ENCODE assay signal across 29 cellular contexts in genomic region chr2:36572054-36572751, GRCh38. TPM values are rescaled to one million over a fixed set of nuclear protein-coding genes. Genes with fewer than 3 reads are reported as not detected.
A peak's percentile ranks its signal among the peaks of the same experiment; 100 is the strongest.
DNase-seq lines count a peak whose midpoint lies in the region; ATAC-seq, FAIRE-seq and TF ChIP-seq lines count a peak whose summit lies in the region.
"Had no signal": no experiment of that assay in that cellular context is flagged by ENCODE, and none has a peak within 500 bp of the region (broad histone marks: within the 10 kb centered on the region; RNA-seq: fewer than 3 reads in every experiment).

No MANE protein-coding gene starts in this region.

- TF ChIP-seq POLR2A in K562 (conservative IDR thresholded peaks at IDR 0.05): no peak

- H3K27me3 Mint-ChIP-seq in activated CD4-positive, alpha-beta T cell treated with anti-CD3 and anti-CD28 coated beads for 36 hours: no peaks in the 10 kb centered on the region
- H3K27me3 Mint-ChIP-seq in activated CD4-positive, alpha-beta T cell treated with anti-CD3 and anti-CD28 coated beads, Interleukin-2, amount 10 ng/mL, durations not matched to agents 24 days and 14 days: no peaks in the 10 kb centered on the region
- H3K27me3 Mint-ChIP-seq in mesothelial cell of epicardium (ENCODE audit: low read depth): no peaks in the 10 kb centered on the region
- H3K27me3 Mint-ChIP-seq: B cell; central memory CD8-positive, alpha-beta T cell; naive thymus-derived CD8-positive, alpha-beta T cell had no signal

- no peak overlapping the region for H2AFZ ChIP-seq in K562 (ENCODE audit: low read depth, low read length)
- H2AFZ ChIP-seq: hepatocyte had no signal

- in situ Hi-C loops in K562 (cut with MboI): no loop called here

- H3K36me3 ChIP-seq in K562 (ENCODE audit: control insufficient read depth, insufficient read depth, low read length): peaks cover 12% of the 10 kb centered on the region

- no TSS peak for BruUV-seq in K562 (replicated peaks; lab: Mats Ljungman, UMichigan)

- no peak for DNase-seq in activated CD4-positive, alpha-beta T cell treated with anti-CD3 and anti-CD28 coated beads for 36 hours
- no peak for DNase-seq in activated CD4-positive, alpha-beta T cell treated with anti-CD3 and anti-CD28 coated beads, Interleukin-2, amount 10 ng/mL, durations not matched to agents 24 days and 14 days
- DNase-seq in K562 (ENCODE audit: extremely low read depth in 1 of 4, low spot score in 3 of 4) (no peak), mesothelial cell of epicardium (ENCODE audit: low spot score in 2 of 2, unreplicated experiment in 2 of 2) (no peak)
- DNase-seq in central memory CD4-positive, alpha-beta T cell: no peak
- DNase-seq: 8988T; activated CD4-positive, alpha-beta T cell treated with anti-CD3 and anti-CD28 coated beads, Interleukin-2, amount 50 U/mL, for 4 hours; activated naive CD4-positive, alpha-beta T cell treated with anti-CD3 and anti-CD28 coated beads, Interleukin-2, amount 50 U/mL, for 16 hours; aorta; GF-D8; immature natural killer cell; Kasumi-1; left ventricle myocardium inferior; midbrain; naive thymus-derived CD8-positive, alpha-beta T cell; NCI-H1694 treated with DMSO at 0.1 percent for 48 hours; NCI-H526 treated with DMSO at 0.1 percent for 48 hours; pancreas; right cardiac atrium; stimulated activated CD4-positive, alpha-beta T cell treated with anti-CD3 and anti-CD28 coated beads, Interleukin-4, amount 100 ng/mL, for 4 hours; stimulated activated naive CD4-positive, alpha-beta T cell; T-helper 9 cell had no signal

- H3K4me3 ChIP-seq in K562: no peak overlapping the region
- H3K4me3 ChIP-seq: hepatocyte, left ventricle myocardium inferior, pancreas had no signal

- no peaks in the 10 kb centered on the region for H3K9me1 ChIP-seq in K562 (ENCODE audit: control insufficient read depth, insufficient read depth, low read length)

- no peak for FAIRE-seq in K562 (lab: Jason Lieb, UNC)
- FAIRE-seq: pancreas had no signal

- peaks cover 35% of the 10 kb centered on the region for H3K36me3 Mint-ChIP-seq in activated CD4-positive, alpha-beta T cell treated with anti-CD3 and anti-CD28 coated beads for 36 hours (ENCODE audit: low read depth)
- peaks cover 29% of the 10 kb centered on the region for H3K36me3 Mint-ChIP-seq in activated CD4-positive, alpha-beta T cell treated with anti-CD3 and anti-CD28 coated beads, Interleukin-2, amount 10 ng/mL, durations not matched to agents 24 days and 14 days (ENCODE audit: low read depth)
- H3K36me3 Mint-ChIP-seq in mesothelial cell of epicardium: peaks cover 29% of the 10 kb centered on the region

- TF ChIP-seq CTCF in K562 (IDR thresholded peaks at IDR 0.05 in 2 of 3, conservative IDR thresholded peaks at IDR 0.05 in 1 of 3; ENCODE audit: insufficient read depth in 2 of 3, low read depth in 1 of 3, low read length in 3 of 3) (no peak), mesothelial cell of epicardium (IDR thresholded peaks at IDR 0.05; ENCODE audit: unreplicated experiment) (no peak)

- intact Hi-C loops in activated CD4-positive, alpha-beta T cell treated with anti-CD3 and anti-CD28 coated beads for 36 hours (cut with DNase I, micrococcal nuclease): no loop called here
- intact Hi-C loops in activated CD4-positive, alpha-beta T cell treated with anti-CD3 and anti-CD28 coated beads, Interleukin-2, amount 10 ng/mL, durations not matched to agents 24 days and 14 days (cut with micrococcal nuclease): no loop called here
- intact Hi-C loops in K562 (cut with micrococcal nuclease): no loop called here

- no peak for ATAC-seq in activated CD4-positive, alpha-beta T cell treated with anti-CD3 and anti-CD28 coated beads for 36 hours
- ATAC-seq in K562 (peak; percentile 39; the same call in 1 of the 3 replicates), GM19397 (IDR thresholded peaks at IDR 0.05; ENCODE audit: unreplicated experiment) (no peak), HG03460 (IDR thresholded peaks at IDR 0.05; ENCODE audit: unreplicated experiment) (no peak), HG02571 (IDR thresholded peaks at IDR 0.05; ENCODE audit: unreplicated experiment) (no peak)
- ATAC-seq: naive thymus-derived CD8-positive, alpha-beta T cell; pancreas; right cardiac atrium had no signal

- no peaks in the 10 kb centered on the region for H3K4me1 Mint-ChIP-seq in activated CD4-positive, alpha-beta T cell treated with anti-CD3 and anti-CD28 coated beads for 36 hours
- no peaks in the 10 kb centered on the region for H3K4me1 Mint-ChIP-seq in activated CD4-positive, alpha-beta T cell treated with anti-CD3 and anti-CD28 coated beads, Interleukin-2, amount 10 ng/mL, durations not matched to agents 24 days and 14 days
- peaks cover 41% of the 10 kb centered on the region for H3K4me1 Mint-ChIP-seq in mesothelial cell of epicardium
- H3K4me1 Mint-ChIP-seq: B cell, immature natural killer cell had no signal

- H4K20me1 ChIP-seq in K562 (replicated peaks; ENCODE audit: control insufficient read depth, insufficient read depth, low read length): no peaks in the 10 kb centered on the region

- no peaks in the 10 kb centered on the region for H3K79me2 ChIP-seq in K562 (ENCODE audit: control insufficient read depth, insufficient read depth, low read length)

- no peak for TF ChIP-seq EP300 in K562 (IDR thresholded peaks at IDR 0.05; ENCODE audit: low read length)

- H3K9me3 ChIP-seq in K562 (replicated peaks; ENCODE audit: control insufficient read depth, insufficient read depth, low read depth, low read length): no peaks in the 10 kb centered on the region
- H3K9me3 ChIP-seq: left ventricle myocardium inferior, pancreas had no signal

- CTCF ChIA-PET in activated CD4-positive, alpha-beta T cell treated with anti-CD3 and anti-CD28 coated beads for 36 hours (lab: Charles Lee): no interaction called here
- CTCF ChIA-PET in K562 (lab: Yijun Ruan, JAX; ENCODE audit: low intra/inter-chr PET ratio): interaction anchor here (0.7 kb wide), 1 partner anchor 632 kb away, joined by 3 read pairs; no protein-coding TSS in a partner anchor

- WGBS in K562 (ENCODE audit: insufficient coverage, low coverage, missing lambda C conversion rate): 80% methylated on average over 3 of the region's 3 CpGs

- no peaks in the 10 kb centered on the region; a peak in 1 of 5 replicates for H3K4me1 ChIP-seq in K562 (replicated peaks in 1 of 2; ENCODE audit: control insufficient read depth in 2 of 2, insufficient read depth in 2 of 2, low read length in 2 of 2)

- no peaks in the 10 kb centered on the region for H3K27me3 ChIP-seq in K562 (ENCODE audit: control insufficient read depth in 2 of 2, insufficient read depth in 2 of 2, low read length in 2 of 2)
- H3K27me3 ChIP-seq: hepatocyte, pancreas had no signal

- peak overlapping the region; percentile 12; the same call in 1 of the 3 replicates for H3K27ac ChIP-seq in K562 (ENCODE audit: extremely low read depth, low read depth, low read length)
- H3K27ac ChIP-seq: hepatocyte, left ventricle myocardium inferior, pancreas had no signal

- H3K9me3 Mint-ChIP-seq in activated CD4-positive, alpha-beta T cell treated with anti-CD3 and anti-CD28 coated beads for 36 hours (ENCODE audit: low read depth): no peaks in the 10 kb centered on the region
- no peaks in the 10 kb centered on the region for H3K9me3 Mint-ChIP-seq in activated CD4-positive, alpha-beta T cell treated with anti-CD3 and anti-CD28 coated beads, Interleukin-2, amount 10 ng/mL, durations not matched to agents 24 days and 14 days
- H3K9me3 Mint-ChIP-seq in mesothelial cell of epicardium: no peaks in the 10 kb centered on the region
- H3K9me3 Mint-ChIP-seq: activated T-helper 1 cell treated with anti-CD3 and anti-CD28 coated beads, Interleukin-12 subunit alpha, Interleukin-12 subunit beta, Interleukin-2, Interleukin-4 antibody, amounts not matched to agents 30 ng/mL and 10 ng/mL and 1 ng/mL, durations not matched to agents 14 hours and 24 hours and 36 hours; central memory CD8-positive, alpha-beta T cell; immature natural killer cell; naive thymus-derived CD8-positive, alpha-beta T cell had no signal

- no peak overlapping the region for H3K4me2 ChIP-seq in K562 (ENCODE audit: insufficient read depth, low read length)
- H3K4me2 ChIP-seq: hepatocyte had no signal

- POLR2A ChIA-PET in activated CD4-positive, alpha-beta T cell treated with anti-CD3 and anti-CD28 coated beads for 36 hours (lab: Charles Lee): no interaction called here
- POLR2A ChIA-PET in K562 (lab: Yijun Ruan, JAX): interaction anchor here (1.0 to 1.3 kb wide), 2 partner anchors 8 to 10 kb away, joined by 3 to 4 read pairs; no protein-coding TSS in a partner anchor

- H3K27ac Mint-ChIP-seq in activated CD4-positive, alpha-beta T cell treated with anti-CD3 and anti-CD28 coated beads for 36 hours: peak overlapping the region; percentile 53
- no peak overlapping the region for H3K27ac Mint-ChIP-seq in activated CD4-positive, alpha-beta T cell treated with anti-CD3 and anti-CD28 coated beads, Interleukin-2, amount 10 ng/mL, durations not matched to agents 24 days and 14 days
- peak overlapping the region; percentile 94 for H3K27ac Mint-ChIP-seq in mesothelial cell of epicardium
- H3K27ac Mint-ChIP-seq: activated T-helper 1 cell treated with anti-CD3 and anti-CD28 coated beads, Interleukin-12 subunit alpha, Interleukin-12 subunit beta, Interleukin-2, Interleukin-4 antibody, amounts not matched to agents 30 ng/mL and 10 ng/mL and 1 ng/mL, durations not matched to agents 14 hours and 24 hours and 36 hours; B cell had no signal

- no peak overlapping the region for H3K4me3 Mint-ChIP-seq in activated CD4-positive, alpha-beta T cell treated with anti-CD3 and anti-CD28 coated beads for 36 hours
- no peak overlapping the region for H3K4me3 Mint-ChIP-seq in activated CD4-positive, alpha-beta T cell treated with anti-CD3 and anti-CD28 coated beads, Interleukin-2, amount 10 ng/mL, durations not matched to agents 24 days and 14 days
- H3K4me3 Mint-ChIP-seq in mesothelial cell of epicardium: no peak overlapping the region
- H3K4me3 Mint-ChIP-seq: activated T-helper 1 cell treated with anti-CD3 and anti-CD28 coated beads, Interleukin-12 subunit alpha, Interleukin-12 subunit beta, Interleukin-2, Interleukin-4 antibody, amounts not matched to agents 30 ng/mL and 10 ng/mL and 1 ng/mL, durations not matched to agents 14 hours and 24 hours and 36 hours; B cell; central memory CD8-positive, alpha-beta T cell; immature natural killer cell; naive thymus-derived CD8-positive, alpha-beta T cell had no signal

- no peak overlapping the region for H3K9ac ChIP-seq in K562 (ENCODE audit: insufficient read depth in 1 of 2, low read depth in 2 of 2, low read length in 2 of 2)

- TF ChIP-seq RAD21 in K562 (CRISPR knock-in tag; conservative IDR thresholded peaks at IDR 0.05 in 1 of 2, IDR thresholded peaks at IDR 0.05 in 1 of 2): no peak

RNA-seq across cellular contexts. Expression of gene FEZ2, which starts 25.8 kb away (rescaled TPM):
- 10 to 100 TPM in 1 of 2 experiments, 1 to 10 TPM in 1; 9.1 to 12.2 TPM for total RNA-seq in activated CD4-positive, alpha-beta T cell treated with anti-CD3 and anti-CD28 coated beads for 36 hours
- 13.5 and 17.5 TPM in 2 replicates for total RNA-seq in activated CD4-positive, alpha-beta T cell treated with anti-CD3 and anti-CD28 coated beads, Interleukin-2, amount 10 ng/mL, durations not matched to agents 24 days and 14 days
- 20.5 and 72.9 TPM in 2 replicates for total RNA-seq in K562 (2011; cell fraction: chromatin; rRNA removed; ENCODE audit: low replicate concordance)
- 7.5 and 10.5 TPM in 2 replicates for total RNA-seq in K562 (2011; cell fraction: nucleolus; rRNA removed)
- 30.0 and 48.2 TPM in 2 replicates for total RNA-seq in K562 (2011; cell fraction: nucleoplasm; rRNA removed)
- total RNA-seq in K562 (2014; rRNA removed): 19.7 and 20.0 TPM in 2 replicates
- 28.8 and 42.9 TPM in 2 replicates for total RNA-seq in K562 (2014; rRNA removed; fragmentation: Illumina TruSeq; extraction: Trizol)
- total RNA-seq in K562 (2015; rRNA removed; fragmentation: Illumina TruSeq; extraction: Trizol): 28.3 and 28.7 TPM in 2 replicates
- total RNA-seq in K562 (2021): 19.2 and 20.1 TPM in 2 replicates
- polyA plus RNA-seq in K562 (2011; rRNA removed): 29.7 and 35.5 TPM in 2 replicates
- polyA plus RNA-seq in K562 (2011; cell fraction: cytosol; rRNA removed): 5.4 and 14.7 TPM in 2 replicates
- 11.1 and 17.5 TPM in 2 replicates for polyA plus RNA-seq in K562 (2011; cell fraction: nucleus; rRNA removed)
- polyA plus RNA-seq in K562 (2012): 18.8 and 23.4 TPM in 2 replicates
- polyA plus RNA-seq in K562 (2014; fragmentation: Illumina TruSeq; extraction: Trizol): 20.9 and 23.8 TPM in 2 replicates
- 10 to 100 TPM in 1 of 2 experiments, 1 to 10 TPM in 1; 9.9 to 10.8 TPM for polyA plus RNA-seq in K562 (2014; fragmentation: Nextera tagmentation; extraction: Ambion mirVana)
- 16.6 and 17.3 TPM in 2 replicates for polyA plus RNA-seq in K562 (2014; rRNA removed)
- polyA minus RNA-seq in K562 (2011; rRNA and poly(A)+ RNA removed): 40.5 and 45.0 TPM in 2 replicates
- 7.8 and 15.2 TPM in 2 replicates for polyA minus RNA-seq in K562 (2011; cell fraction: cytosol; rRNA and poly(A)+ RNA removed)
- polyA minus RNA-seq in K562 (2011; cell fraction: nucleus; rRNA and poly(A)+ RNA removed): 21.0 and 39.5 TPM in 2 replicates
- total RNA-seq in mesothelial cell of epicardium: 60.4 to 64.6 TPM (median 64.5 TPM) in 3 replicates
